In genomic region chr6:146770275-146770964, GRCh38 we compare ENCODE assay signal across 11 cellular contexts.
A peak's percentile ranks its signal among the peaks of the same experiment; 100 is the strongest.
DNase-seq lines count a peak whose midpoint lies in the region; ATAC-seq and TF ChIP-seq lines count a peak whose summit lies in the region.
"Had no signal": no experiment of that assay in that cellular context is flagged by ENCODE, and none has a peak within 500 bp of the region (broad histone marks: within the 10 kb centered on the region; RNA-seq: fewer than 3 reads in every experiment).

No MANE protein-coding gene starts in this region.

- peak overlapping the region; percentile 89 for H3K27ac ChIP-seq in DND-41 (ENCODE audit: low read length)
- peak overlapping the region in 2 of 4 donors; percentile 21 to 54 for H3K27ac ChIP-seq in esophagus squamous epithelium

- peak overlapping the region; percentile 41 for H2AFZ ChIP-seq in DND-41 (ENCODE audit: low read depth, low read length)

- H3K4me3 Mint-ChIP-seq in activated T-helper 17 cell treated with anti-CD3 and anti-CD28 coated beads, Interleukin-2, amount 50 U/mL, for 72 hours, result peak overlapping the region; percentile 69
- H3K4me3 Mint-ChIP-seq in naive thymus-derived CD8-positive, alpha-beta T cell, result peak overlapping the region; percentile 58 to 86 (median 79)

- H3K36me3 Mint-ChIP-seq in activated T-helper 17 cell treated with anti-CD3 and anti-CD28 coated beads, Interleukin-2, amount 50 U/mL, for 72 hours (ENCODE audit: low read depth), result no peaks in the 10 kb centered on the region
- H3K36me3 Mint-ChIP-seq in naive thymus-derived CD8-positive, alpha-beta T cell, result no peaks in the 10 kb centered on the region

- WGBS in esophagus squamous epithelium, 2 donors, result 71 to 72% methylated on average over 12 to 13 of the region's 13 CpGs

- peak overlapping the region; percentile 41 for H3K9ac ChIP-seq in DND-41 (ENCODE audit: low read depth, low read length)

- peak overlapping the region; percentile 25 for H3K27ac Mint-ChIP-seq in activated T-helper 17 cell treated with anti-CD3 and anti-CD28 coated beads, Interleukin-2, amount 50 U/mL, for 72 hours
- peak overlapping the region in 8 of 10 donors; percentile 6 to 84 (median 42) for H3K27ac Mint-ChIP-seq in naive thymus-derived CD8-positive, alpha-beta T cell

- peak overlapping the region in 1 of 2 experiments; percentile 50; a peak in 3 of 4 replicates for H3K4me3 ChIP-seq in DND-41 (ENCODE audit: low read depth in 1 of 2, low read length in 2 of 2)
- peak overlapping the region in 1 of 4 donors; percentile 24 for H3K4me3 ChIP-seq in esophagus squamous epithelium

- DNase-seq in DND-41 (peak; percentile 57), esophagus squamous epithelium (lab: John Stamatoyannopoulos, UW) (no peak), NCI-H345 (lab: John Stamatoyannopoulos, UW) (no peak), D341Med (ENCODE audit: low spot score) (no peak)
- no peak for DNase-seq in naive thymus-derived CD8-positive, alpha-beta T cell
- DNase-seq: glutamatergic neuron, H7, NCI-H2081 treated with DMSO at 0.1 percent for 48 hours had no signal

- H3K27me3 ChIP-seq in DND-41 (ENCODE audit: insufficient read depth, low read length, poor library complexity) (no peaks in the 10 kb centered on the region), esophagus squamous epithelium (no peaks in the 10 kb centered on the region)

- TF ChIP-seq CTCF in DND-41 (IDR thresholded peaks at IDR 0.05; ENCODE audit: borderline replicate concordance, extremely low read depth, low read length, poor library complexity, severe bottlenecking), result no peak
- TF ChIP-seq CTCF in esophagus squamous epithelium (IDR thresholded peaks at IDR 0.05), result no peak

- intact Hi-C loops in esophagus squamous epithelium (cut with DNase I), result no loop called here

- no peaks in the 10 kb centered on the region for H3K9me3 Mint-ChIP-seq in activated T-helper 17 cell treated with anti-CD3 and anti-CD28 coated beads, Interleukin-2, amount 50 U/mL, for 72 hours
- H3K9me3 Mint-ChIP-seq in naive thymus-derived CD8-positive, alpha-beta T cell, result no peaks in the 10 kb centered on the region

- ATAC-seq in DND-41 (ENCODE audit: insufficient read depth, low read depth) (peak; percentile 62), HG03342 (IDR thresholded peaks at IDR 0.05; ENCODE audit: unreplicated experiment) (peak; percentile 19), HG03095 (IDR thresholded peaks at IDR 0.05; ENCODE audit: unreplicated experiment) (no peak)
- ATAC-seq in activated T-helper 17 cell treated with anti-CD3 and anti-CD28 coated beads, Interleukin-2, amount 50 U/mL, for 72 hours (replicated peaks), result peak; percentile 62
- peak; percentile 25 to 50 for ATAC-seq in naive thymus-derived CD8-positive, alpha-beta T cell

- H3K79me2 ChIP-seq in DND-41 (ENCODE audit: insufficient read depth, low read length), result no peaks in the 10 kb centered on the region

- POLR2A ChIA-PET in naive thymus-derived CD8-positive, alpha-beta T cell (lab: Charles Lee), result no interaction called here

- peak overlapping the region; percentile 62 for H3K4me2 ChIP-seq in DND-41 (ENCODE audit: insufficient read depth, low read length)

- no peak for TF ChIP-seq POLR2A in esophagus squamous epithelium (IDR thresholded peaks at IDR 0.05)

- peaks cover 15% of the 10 kb centered on the region for H3K4me1 Mint-ChIP-seq in activated T-helper 17 cell treated with anti-CD3 and anti-CD28 coated beads, Interleukin-2, amount 50 U/mL, for 72 hours
- H3K4me1 Mint-ChIP-seq in naive thymus-derived CD8-positive, alpha-beta T cell, result peaks cover 14 to 21% (median 19%) of the 10 kb centered on the region in 4 donors

- H4K20me1 ChIP-seq in DND-41 (ENCODE audit: insufficient read depth, low read length), result no peaks in the 10 kb centered on the region

- no peaks in the 10 kb centered on the region for H3K27me3 Mint-ChIP-seq in activated T-helper 17 cell treated with anti-CD3 and anti-CD28 coated beads, Interleukin-2, amount 50 U/mL, for 72 hours
- no peaks in the 10 kb centered on the region for H3K27me3 Mint-ChIP-seq in naive thymus-derived CD8-positive, alpha-beta T cell

- H3K4me1 ChIP-seq in DND-41 (ENCODE audit: insufficient read depth, low read length) (peaks cover 29% of the 10 kb centered on the region), esophagus squamous epithelium (no peaks in the 10 kb centered on the region)

- H3K9me3 ChIP-seq in DND-41 (ENCODE audit: insufficient read depth, low read length, severe bottlenecking) (no peaks in the 10 kb centered on the region), esophagus squamous epithelium (no peaks in the 10 kb centered on the region)

- no peaks in the 10 kb centered on the region for H3K36me3 ChIP-seq in DND-41 (ENCODE audit: insufficient read depth, low read length)
- H3K36me3 ChIP-seq in esophagus squamous epithelium, result no peaks in the 10 kb centered on the region
